ENCODE assay signal across 23 cellular contexts in the genomic region with DNA sequence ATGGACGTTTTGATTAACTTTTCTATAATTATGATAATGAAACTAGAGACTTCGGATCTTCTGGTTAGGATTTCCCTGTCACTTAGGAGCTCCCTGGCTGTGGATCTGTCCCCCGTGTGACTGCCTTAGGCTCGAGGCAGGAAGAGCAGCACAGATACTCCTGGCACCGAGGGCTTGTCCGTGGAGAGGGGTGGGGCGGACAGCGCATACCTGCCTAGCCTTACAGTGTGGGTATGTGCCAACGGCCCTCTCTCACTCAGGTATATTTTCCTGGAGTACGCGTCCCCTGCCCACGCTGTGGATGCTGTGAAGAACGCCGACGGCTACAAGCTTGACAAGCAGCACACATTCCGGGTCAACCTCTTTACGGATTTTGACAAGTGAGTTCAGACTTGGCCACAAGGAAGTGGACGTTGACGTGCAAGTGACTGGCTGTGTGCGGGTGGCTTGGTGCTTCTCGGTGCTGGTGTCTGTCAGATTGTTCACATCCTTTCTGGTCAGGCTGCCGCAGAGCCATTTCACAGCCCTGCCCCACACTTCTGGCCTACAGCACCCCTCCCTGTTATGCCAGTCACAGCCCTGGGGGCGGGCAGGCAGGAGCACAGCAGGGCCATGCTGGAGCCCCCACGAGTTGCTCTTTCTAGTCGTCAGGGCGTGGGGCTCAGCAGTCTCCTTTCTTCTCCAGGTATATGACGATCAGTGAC.
"Had no signal": no experiment of that assay in that cellular context is flagged by ENCODE, and none has a peak within 500 bp of the region (broad histone marks: within the 10 kb centered on the region; RNA-seq: fewer than 3 reads in every experiment).

No MANE protein-coding gene starts in this region.

- H3K9me3 ChIP-seq: colonic mucosa, right atrium auricular region, sigmoid colon, uterus had no signal

- H3K4me2 ChIP-seq: hepatocyte had no signal

- DNase-seq: colonic mucosa; dermis blood vessel endothelial cell; endodermal cell; erythroblast; foreskin melanocyte; head of caudate nucleus; left colon; left ventricle myocardium superior; mesenchymal stem cell; midbrain; naive B cell; sigmoid colon; stimulated activated CD4-positive, alpha-beta T cell treated with anti-CD3 and anti-CD28 coated beads, Interleukin-2, amount 100 ng/mL, for 24 hours; stimulated activated CD4-positive, alpha-beta T cell treated with anti-CD3 and anti-CD28 coated beads, Interleukin-4, amount 100 ng/mL, for 4 hours; stimulated activated naive CD4-positive, alpha-beta T cell treated with Interleukin-2 at 50 U/mL for 16 hours; trophoblast cell; uterus had no signal

- ATAC-seq: left colon, left ventricle myocardium superior had no signal

- H3K4me3 Mint-ChIP-seq: endodermal cell, neural crest cell had no signal

- H3K36me3 ChIP-seq: uterus had no signal

- H3K27me3 Mint-ChIP-seq: naive B cell had no signal

- H3K4me1 ChIP-seq: colonic mucosa had no signal

- H3K27me3 ChIP-seq: colonic mucosa, hepatocyte, right atrium auricular region, sigmoid colon, uterus had no signal

- H2AFZ ChIP-seq: hepatocyte had no signal

- H3K9me3 Mint-ChIP-seq: endodermal cell, naive B cell, neural crest cell had no signal

- H3K27ac Mint-ChIP-seq: endodermal cell, naive B cell had no signal

- H3K4me3 ChIP-seq: colonic mucosa, hepatocyte, lung, right atrium auricular region, sigmoid colon, skin epidermis, uterus had no signal

- H3K27ac ChIP-seq: colonic mucosa, hepatocyte, right atrium auricular region, sigmoid colon, skin epidermis, uterus had no signal

- FAIRE-seq: endothelial cell of umbilical vein had no signal
